Comparison of ENCODE assay signal across 12 cellular contexts in the genomic region with DNA sequence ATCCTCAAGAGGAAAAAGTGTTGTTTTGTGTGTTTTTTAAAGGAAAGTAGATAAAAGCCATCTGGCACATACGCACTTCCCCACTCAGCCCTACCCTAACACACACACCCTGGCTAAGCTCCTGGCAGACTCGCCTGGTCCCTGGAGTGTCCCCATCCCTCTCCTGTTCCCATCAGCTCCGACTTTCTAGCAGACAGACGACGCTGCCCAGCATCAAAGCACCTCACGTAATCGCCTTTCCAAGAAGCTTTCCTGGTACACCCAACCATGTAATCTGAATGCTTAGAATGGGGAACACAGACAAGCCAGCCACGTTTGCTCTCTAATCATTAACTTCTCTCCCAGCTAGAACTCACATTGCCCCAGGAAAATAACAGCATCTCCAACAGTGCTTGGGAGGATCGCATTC.
DNase-seq lines count a peak whose midpoint lies in the region; ATAC-seq, FAIRE-seq and TF ChIP-seq lines count a peak whose summit lies in the region.
"Had no signal": no experiment of that assay in that cellular context is flagged by ENCODE, and none has a peak within 500 bp of the region (broad histone marks: within the 10 kb centered on the region; RNA-seq: fewer than 3 reads in every experiment).

No MANE protein-coding gene starts in this region.

- no peak for FAIRE-seq in GM12892 (lab: Jason Lieb, UNC)
- FAIRE-seq: GM18507 had no signal

- TF ChIP-seq CTCF in Caco-2 (IDR thresholded peaks at IDR 0.05; ENCODE audit: insufficient read depth in 1 of 2, low read depth in 1 of 2, low read length in 1 of 2, severe bottlenecking in 1 of 2, unreplicated experiment in 1 of 2): no peak
- no peak for TF ChIP-seq CTCF in body of pancreas (IDR thresholded peaks at IDR 0.05)

- peak; percentile 66 for ATAC-seq in body of pancreas
- no peak for ATAC-seq in HG02970 (IDR thresholded peaks at IDR 0.05; ENCODE audit: low FRiP score, unreplicated experiment)

- H3K27ac Mint-ChIP-seq in Caco-2 (ENCODE audit: unreplicated experiment): peak overlapping the region; percentile 64

- H3K27me3 ChIP-seq in Caco-2 (replicated peaks; ENCODE audit: control insufficient read depth, insufficient read depth, low read length) (no peaks in the 10 kb centered on the region), body of pancreas (no peaks in the 10 kb centered on the region)

- H3K4me3 Mint-ChIP-seq in Caco-2 (ENCODE audit: unreplicated experiment): no peak overlapping the region

- H3K27ac ChIP-seq in body of pancreas: peak overlapping the region; percentile 46 to 74 (median 53)

- H3K4me1 ChIP-seq in Caco-2 (peaks cover 8% of the 10 kb centered on the region; the same call in 1 of the 2 replicates), body of pancreas (peaks cover 11% of the 10 kb centered on the region)

- intact Hi-C loops in Caco-2 (cut with micrococcal nuclease; ENCODE audit: unreplicated experiment) (no loop called here), body of pancreas (cut with DNase I) (no loop called here)

- no peaks in the 10 kb centered on the region for H3K9me3 Mint-ChIP-seq in Caco-2 (ENCODE audit: unreplicated experiment)

- CTCF ChIA-PET in Caco-2 (lab: Charles Lee): interaction anchor here (0.5 kb wide), 1 partner anchor 173 kb away, joined by 5 read pairs; no protein-coding TSS in a partner anchor

- H3K4me1 Mint-ChIP-seq in Caco-2 (ENCODE audit: low read depth, unreplicated experiment): peaks cover 24% of the 10 kb centered on the region

- POLR2A ChIA-PET in Caco-2 (lab: Charles Lee): no interaction called here

- TF ChIP-seq POLR2A in body of pancreas (IDR thresholded peaks at IDR 0.05): peak in 1 of 3 donors; percentile 21
- TF ChIP-seq POLR2A in GM12892 (IDR thresholded peaks at IDR 0.05; ENCODE audit: low read depth, low read length): no peak

- no TSS peak for BruUV-seq in Caco-2 (replicated peaks; lab: Mats Ljungman, UMichigan)

- H3K27me3 Mint-ChIP-seq in Caco-2 (ENCODE audit: insufficient read depth, unreplicated experiment): no peaks in the 10 kb centered on the region

- no peak overlapping the region for H3K4me3 ChIP-seq in Caco-2 (ENCODE audit: low read depth, low read length)
- no peak overlapping the region for H3K4me3 ChIP-seq in body of pancreas

- WGBS in body of pancreas, 2 donors: 57 to 72% methylated on average over 9 of the region's 9 CpGs

- DNase-seq in Caco-2: no peak
- peak in 3 of 4 donors; percentile 42 to 55 (median 47) for DNase-seq in body of pancreas
- DNase-seq in kidney tubule cell (ENCODE audit: low spot score): peak; percentile 86
- DNase-seq in retina: peak; percentile 38
- DNase-seq in OCI-M2 (lab: John Stamatoyannopoulos, UW; ENCODE audit: unreplicated experiment): no peak
- DNase-seq in NCI-H2227 treated with DMSO at 0.1 percent for 48 hours (lab: John Stamatoyannopoulos, UW): no peak
- no peak for DNase-seq in GM12892 (ENCODE audit: insufficient read length)
- DNase-seq: activated naive CD4-positive, alpha-beta T cell treated with anti-CD3 and anti-CD28 coated beads, Interleukin-2, amount 50 U/mL, for 16 hours; GOT3; NCI-H69 had no signal

- H3K9me3 ChIP-seq in Caco-2 (no peaks in the 10 kb centered on the region), body of pancreas (no peaks in the 10 kb centered on the region)

- H3K36me3 ChIP-seq in Caco-2 (ENCODE audit: control insufficient read depth, insufficient read depth, low read length): no peaks in the 10 kb centered on the region; the same call in 1 of the 2 replicates
- no peaks in the 10 kb centered on the region for H3K36me3 ChIP-seq in body of pancreas (replicated peaks in 1 of 2; ENCODE audit: insufficient read depth in 1 of 2, low read depth in 2 of 2)

- peaks cover 37% of the 10 kb centered on the region for H3K36me3 Mint-ChIP-seq in Caco-2 (ENCODE audit: insufficient read depth, unreplicated experiment)

Comparison
In these comparisons a context has a peak if more than half of its experiments do, and no peak if none do; other contexts are left out.
1. DNase-seq: peak in body of pancreas (3 of 4), kidney tubule cell (single experiment) and retina (single experiment); none in Caco-2 (0 of 2), OCI-M2 (single experiment), NCI-H2227 treated with DMSO at 0.1 percent for 48 hours (single experiment) and GM12892 (single experiment).